ENCODE assay signal across 11 cellular contexts in genomic region chr20:4151991-4152695, GRCh38. TPM values are rescaled to one million over a fixed set of nuclear protein-coding genes. Genes with fewer than 3 reads are reported as not detected.
DNase-seq lines count a peak whose midpoint lies in the region; ATAC-seq and TF ChIP-seq lines count a peak whose summit lies in the region.
"Had no signal": no experiment of that assay in that cellular context is flagged by ENCODE, and none has a peak within 500 bp of the region (broad histone marks: within the 10 kb centered on the region; RNA-seq: fewer than 3 reads in every experiment).

No MANE protein-coding gene starts in this region.

- WGBS in sigmoid colon, 2 donors: 77 to 91% methylated on average over 7 of the region's 7 CpGs

- H3K4me3 ChIP-seq in HL-60 (replicated peaks; ENCODE audit: insufficient read depth, low read length): 0 out of 2 replicates have a peak overlapping the region, but pooled peaks have one; percentile 8
- H3K4me3 ChIP-seq in adipocyte (ENCODE audit: low read length): no peak overlapping the region
- no peak overlapping the region for H3K4me3 ChIP-seq in sigmoid colon
- no peak overlapping the region for H3K4me3 ChIP-seq in left ventricle myocardium inferior
- H3K4me3 ChIP-seq in Karpas-422 (ENCODE audit: low read length): no peak overlapping the region

- no peaks in the 10 kb centered on the region for H3K27me3 ChIP-seq in HL-60 (ENCODE audit: insufficient read depth, poor library complexity, severe bottlenecking)
- no peaks in the 10 kb centered on the region for H3K27me3 ChIP-seq in adipocyte (replicated peaks; ENCODE audit: control insufficient read depth, insufficient read depth, low read length)
- no peaks in the 10 kb centered on the region for H3K27me3 ChIP-seq in sigmoid colon
- H3K27me3 ChIP-seq in left ventricle myocardium inferior (ENCODE audit: low read depth): no peaks in the 10 kb centered on the region
- no peaks in the 10 kb centered on the region for H3K27me3 ChIP-seq in Karpas-422 (ENCODE audit: low read length)

- H3K79me2 ChIP-seq in Karpas-422 (ENCODE audit: low read length): no peaks in the 10 kb centered on the region

- H3K4me1 ChIP-seq in adipocyte (ENCODE audit: control insufficient read depth, insufficient read depth, low read length): peaks cover 24% of the 10 kb centered on the region
- peaks cover 0 to 20% (median 19%) of the 10 kb centered on the region in 4 donors for H3K4me1 ChIP-seq in sigmoid colon
- H3K4me1 ChIP-seq in left ventricle myocardium inferior: peaks cover 41% of the 10 kb centered on the region
- no peaks in the 10 kb centered on the region for H3K4me1 ChIP-seq in Karpas-422 (ENCODE audit: low read length)

- ATAC-seq in GM19463 (IDR thresholded peaks at IDR 0.05; ENCODE audit: unreplicated experiment) (peak; percentile 60), GM18505 (IDR thresholded peaks at IDR 0.05; ENCODE audit: unreplicated experiment) (no peak)
- ATAC-seq: natural killer cell had no signal

- H3K27ac ChIP-seq in HL-60 (replicated peaks) (no peak overlapping the region), sigmoid colon (no peak overlapping the region), left ventricle myocardium inferior (replicated peaks) (no peak overlapping the region), Karpas-422 (ENCODE audit: low read length) (no peak overlapping the region)

- H3K9me3 ChIP-seq in adipocyte (ENCODE audit: control insufficient read depth, low read length) (no peaks in the 10 kb centered on the region), sigmoid colon (no peaks in the 10 kb centered on the region), left ventricle myocardium inferior (replicated peaks) (no peaks in the 10 kb centered on the region), Karpas-422 (ENCODE audit: low read length) (no peaks in the 10 kb centered on the region)

- no peak for TF ChIP-seq CTCF in HL-60 (IDR thresholded peaks at IDR 0.05; ENCODE audit: insufficient read depth, low read length)
- TF ChIP-seq CTCF in sigmoid colon (IDR thresholded peaks at IDR 0.05): no peak
- TF ChIP-seq CTCF in left ventricle myocardium inferior (IDR thresholded peaks at IDR 0.05; ENCODE audit: borderline replicate concordance): no peak

- H3K9me2 ChIP-seq in Karpas-422 (replicated peaks; ENCODE audit: insufficient read depth, low read length): no peaks in the 10 kb centered on the region

- no peaks in the 10 kb centered on the region for H4K20me1 ChIP-seq in Karpas-422 (ENCODE audit: insufficient read depth, low read depth, low read length)

- DNase-seq in HL-60 (ENCODE audit: low read depth in 1 of 2, low spot score in 1 of 2): peak in 1 of 2 experiments; percentile 87
- peak; percentile 27 for DNase-seq in adipocyte (ENCODE audit: low read depth)
- DNase-seq in sigmoid colon: peak; percentile 58
- DNase-seq in stimulated activated CD8-positive, alpha-beta memory T cell treated with anti-CD3 and anti-CD28 coated beads, Interleukin-4, amount 100 ng/mL, for 48 hours: no peak
- no peak for DNase-seq in left ventricle myocardium inferior
- DNase-seq in Karpas-422: no peak
- DNase-seq: activated CD8-positive, alpha-beta memory T cell treated with anti-CD3 and anti-CD28 coated beads for 24 hours; natural killer cell; NCI-H1092 had no signal

- intact Hi-C loops in sigmoid colon (cut with DNase I): no loop called here
- intact Hi-C loops in left ventricle myocardium inferior (cut with micrococcal nuclease): no loop called here

- TF ChIP-seq EP300 in sigmoid colon (IDR thresholded peaks at IDR 0.05): no peak

- H3K9ac ChIP-seq in adipocyte (ENCODE audit: low read length): no peak overlapping the region
- no peak overlapping the region for H3K9ac ChIP-seq in Karpas-422 (ENCODE audit: low read length)

- H3K36me3 ChIP-seq in adipocyte (ENCODE audit: control insufficient read depth, insufficient read depth, low read length, severe bottlenecking) (no peaks in the 10 kb centered on the region), sigmoid colon (no peaks in the 10 kb centered on the region), left ventricle myocardium inferior (no peaks in the 10 kb centered on the region), Karpas-422 (ENCODE audit: insufficient read depth, low read length) (no peaks in the 10 kb centered on the region)

- no peak overlapping the region for H3K4me2 ChIP-seq in Karpas-422 (ENCODE audit: low read depth, low read length, poor library complexity, severe bottlenecking)

- TF ChIP-seq POLR2A in sigmoid colon (IDR thresholded peaks at IDR 0.05) (no peak), GM18505 (IDR thresholded peaks at IDR 0.05; ENCODE audit: borderline replicate concordance, extremely low read depth, insufficient read depth, insufficient read length) (no peak)

- H2AFZ ChIP-seq in Karpas-422 (ENCODE audit: low read length): no peak overlapping the region

RNA-seq across cellular contexts. Expression of gene SMOX, which starts 3.5 kb away (rescaled TPM):
- total RNA-seq in sigmoid colon: 10 to 100 TPM in 1 of 4 donors, 1 to 10 TPM in 3; 3.9 to 11.1 (median 4.4) TPM
- polyA plus RNA-seq in sigmoid colon: 1 to 10 TPM; 3.9 to 4.8 (median 4.8) TPM
- total RNA-seq in left ventricle myocardium inferior: 2.5 TPM
- total RNA-seq in Karpas-422 (2014; rRNA removed; shearing (Covaris generic); ENCODE audit: low replicate concordance): not detected in 2 replicates

Comparison
In these comparisons a context has a peak if more than half of its experiments do, and no peak if none do; other contexts are left out.
1. DNase-seq: peak in adipocyte (single experiment) and sigmoid colon (single experiment); none in stimulated activated CD8-positive, alpha-beta memory T cell treated with anti-CD3 and anti-CD28 coated beads, Interleukin-4, amount 100 ng/mL, for 48 hours (single experiment), left ventricle myocardium inferior (single experiment) and Karpas-422 (single experiment).